ENCODE assay signal across 18 cellular contexts in the genomic region with DNA sequence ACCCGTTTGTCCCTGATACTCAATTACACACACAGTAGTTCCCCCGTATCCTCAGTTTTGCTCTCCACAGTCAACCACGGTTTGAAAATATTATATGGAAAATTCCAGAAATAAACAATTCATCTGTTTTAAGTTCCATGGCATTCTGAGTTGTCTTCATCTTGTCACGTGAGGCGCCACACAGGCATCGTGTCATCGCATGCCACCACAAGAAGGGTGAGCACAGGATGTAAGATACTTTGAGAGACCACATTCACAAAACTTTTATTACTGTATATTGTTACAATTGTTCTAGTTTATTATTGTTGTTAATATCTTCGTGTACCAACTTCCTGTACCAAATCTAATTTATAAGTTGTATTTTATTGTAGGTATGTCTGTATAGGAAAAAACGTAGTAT. TPM values are rescaled to one million over a fixed set of nuclear protein-coding genes. Genes with fewer than 3 reads are reported as not detected.
DNase-seq lines count a peak whose midpoint lies in the region; ATAC-seq and TF ChIP-seq lines count a peak whose summit lies in the region.
"Had no signal": no experiment of that assay in that cellular context is flagged by ENCODE, and none has a peak within 500 bp of the region (broad histone marks: within the 10 kb centered on the region; RNA-seq: fewer than 3 reads in every experiment).

No MANE protein-coding gene starts in this region.

- H3K27me3 Mint-ChIP-seq in activated CD8-positive, alpha-beta memory T cell treated with anti-CD3 and anti-CD28 coated beads, Interleukin-2, amount 10 ng/mL, durations not matched to agents 7 days and 5 days: no peaks in the 10 kb centered on the region
- H3K27me3 Mint-ChIP-seq in stimulated activated naive CD8-positive, alpha-beta T cell treated with anti-CD3 and anti-CD28 coated beads, Interleukin-15, Interleukin-2, amounts not matched to agents 100 ng/mL and 50 ng/mL, for 24 hours: no peaks in the 10 kb centered on the region
- no peaks in the 10 kb centered on the region for H3K27me3 Mint-ChIP-seq in chondrocyte (ENCODE audit: low read depth)
- no peaks in the 10 kb centered on the region for H3K27me3 Mint-ChIP-seq in progenitor cell of endocrine pancreas
- H3K27me3 Mint-ChIP-seq in immature natural killer cell (ENCODE audit: low read depth in 3 of 3): no peaks in the 10 kb centered on the region
- H3K27me3 Mint-ChIP-seq: IgD-negative memory B cell had no signal

- CTCF ChIA-PET in activated CD8-positive, alpha-beta memory T cell treated with anti-CD3 and anti-CD28 coated beads, Interleukin-2, amount 10 ng/mL, durations not matched to agents 7 days and 5 days (lab: Charles Lee): no interaction called here

- DNase-seq in activated CD8-positive, alpha-beta memory T cell treated with anti-CD3 and anti-CD28 coated beads, Interleukin-2, amount 10 ng/mL, durations not matched to agents 7 days and 5 days: no peak
- no peak for DNase-seq in activated CD8-positive, alpha-beta memory T cell treated with anti-CD3 and anti-CD28 coated beads, Interleukin-2, amount 50 U/mL, for 48 hours
- DNase-seq in stimulated activated naive CD8-positive, alpha-beta T cell treated with anti-CD3 and anti-CD28 coated beads, Interleukin-15, Interleukin-2, amounts not matched to agents 100 U/mL and 50 U/mL, for 24 hours: no peak
- DNase-seq in chondrocyte (ENCODE audit: low spot score) (no peak), progenitor cell of endocrine pancreas (ENCODE audit: low spot score, unreplicated experiment) (no peak), immature natural killer cell (no peak)
- DNase-seq: DMS79 treated with DMSO at 0.1 percent for 48 hours, Kasumi-1, MM.1S, NCI-H1092 treated with DMSO at 0.1 percent for 48 hours, NCI-H1694, NCI-H2107, NCI-H226, NCI-H526 treated with DMSO at 0.1 percent for 48 hours had no signal

- no peak overlapping the region for H3K4me3 Mint-ChIP-seq in activated CD8-positive, alpha-beta memory T cell treated with anti-CD3 and anti-CD28 coated beads, Interleukin-2, amount 10 ng/mL, durations not matched to agents 7 days and 5 days
- H3K4me3 Mint-ChIP-seq in stimulated activated naive CD8-positive, alpha-beta T cell treated with anti-CD3 and anti-CD28 coated beads, Interleukin-15, Interleukin-2, amounts not matched to agents 100 ng/mL and 50 ng/mL, for 24 hours: peak overlapping the region; percentile 5
- H3K4me3 Mint-ChIP-seq in chondrocyte (ENCODE audit: unreplicated experiment) (no peak overlapping the region), progenitor cell of endocrine pancreas (ENCODE audit: low read depth) (no peak overlapping the region), immature natural killer cell (no peak overlapping the region)
- H3K4me3 Mint-ChIP-seq: IgD-negative memory B cell had no signal

- TF ChIP-seq CTCF in chondrocyte (IDR thresholded peaks at IDR 0.05) (no peak), progenitor cell of endocrine pancreas (IDR thresholded peaks at IDR 0.05; ENCODE audit: unreplicated experiment) (no peak)

- no peak for ATAC-seq in activated CD8-positive, alpha-beta memory T cell treated with anti-CD3 and anti-CD28 coated beads, Interleukin-2, amount 10 ng/mL, durations not matched to agents 7 days and 5 days
- no peak for ATAC-seq in stimulated activated naive CD8-positive, alpha-beta T cell treated with anti-CD3 and anti-CD28 coated beads, Interleukin-15, Interleukin-2, amounts not matched to agents 100 U/mL and 50 U/mL, for 24 hours
- ATAC-seq in GM21447 (IDR thresholded peaks at IDR 0.05; ENCODE audit: unreplicated experiment): no peak
- ATAC-seq: HCT116 had no signal

- peaks cover 56% of the 10 kb centered on the region for H3K36me3 Mint-ChIP-seq in activated CD8-positive, alpha-beta memory T cell treated with anti-CD3 and anti-CD28 coated beads, Interleukin-2, amount 10 ng/mL, durations not matched to agents 7 days and 5 days
- H3K36me3 Mint-ChIP-seq in stimulated activated naive CD8-positive, alpha-beta T cell treated with anti-CD3 and anti-CD28 coated beads, Interleukin-15, Interleukin-2, amounts not matched to agents 100 ng/mL and 50 ng/mL, for 24 hours (ENCODE audit: low read depth): peaks cover 62% of the 10 kb centered on the region
- H3K36me3 Mint-ChIP-seq in chondrocyte (ENCODE audit: low read depth) (peaks cover 7% of the 10 kb centered on the region), progenitor cell of endocrine pancreas (ENCODE audit: insufficient read depth) (peaks cover 21% of the 10 kb centered on the region), immature natural killer cell (peaks cover 5 to 18% (median 9%) of the 10 kb centered on the region in 3 donors)

- H3K4me1 Mint-ChIP-seq in activated CD8-positive, alpha-beta memory T cell treated with anti-CD3 and anti-CD28 coated beads, Interleukin-2, amount 10 ng/mL, durations not matched to agents 7 days and 5 days: peaks cover 28% of the 10 kb centered on the region
- H3K4me1 Mint-ChIP-seq in stimulated activated naive CD8-positive, alpha-beta T cell treated with anti-CD3 and anti-CD28 coated beads, Interleukin-15, Interleukin-2, amounts not matched to agents 100 ng/mL and 50 ng/mL, for 24 hours (ENCODE audit: low read depth): peaks cover 39% of the 10 kb centered on the region
- peaks cover 16% of the 10 kb centered on the region for H3K4me1 Mint-ChIP-seq in chondrocyte (ENCODE audit: low read depth)
- peaks cover 2% of the 10 kb centered on the region for H3K4me1 Mint-ChIP-seq in progenitor cell of endocrine pancreas (ENCODE audit: low read depth)
- peaks cover 18 to 47% of the 10 kb centered on the region in 2 donors for H3K4me1 Mint-ChIP-seq in immature natural killer cell

- peak overlapping the region; percentile 34 for H3K27ac Mint-ChIP-seq in activated CD8-positive, alpha-beta memory T cell treated with anti-CD3 and anti-CD28 coated beads, Interleukin-2, amount 10 ng/mL, durations not matched to agents 7 days and 5 days
- H3K27ac Mint-ChIP-seq in stimulated activated naive CD8-positive, alpha-beta T cell treated with anti-CD3 and anti-CD28 coated beads, Interleukin-15, Interleukin-2, amounts not matched to agents 100 ng/mL and 50 ng/mL, for 24 hours: peak overlapping the region; percentile 50
- peak overlapping the region; percentile 62 for H3K27ac Mint-ChIP-seq in chondrocyte (ENCODE audit: unreplicated experiment)
- no peak overlapping the region for H3K27ac Mint-ChIP-seq in progenitor cell of endocrine pancreas
- no peak overlapping the region for H3K27ac Mint-ChIP-seq in immature natural killer cell
- H3K27ac Mint-ChIP-seq: IgD-negative memory B cell had no signal

- peaks cover 2% of the 10 kb centered on the region for H3K9me3 Mint-ChIP-seq in activated CD8-positive, alpha-beta memory T cell treated with anti-CD3 and anti-CD28 coated beads, Interleukin-2, amount 10 ng/mL, durations not matched to agents 7 days and 5 days (ENCODE audit: low read depth)
- no peaks in the 10 kb centered on the region for H3K9me3 Mint-ChIP-seq in stimulated activated naive CD8-positive, alpha-beta T cell treated with anti-CD3 and anti-CD28 coated beads, Interleukin-15, Interleukin-2, amounts not matched to agents 100 ng/mL and 50 ng/mL, for 24 hours
- peaks cover 4% of the 10 kb centered on the region for H3K9me3 Mint-ChIP-seq in chondrocyte (ENCODE audit: low read depth)
- H3K9me3 Mint-ChIP-seq in progenitor cell of endocrine pancreas (ENCODE audit: low read depth): peaks cover 4% of the 10 kb centered on the region
- H3K9me3 Mint-ChIP-seq in immature natural killer cell: peaks cover 0 to 2% (median 0%) of the 10 kb centered on the region in 6 donors

RNA-seq across cellular contexts. Expression of a gene that starts 17.7 kb away (rescaled TPM):
- total RNA-seq in activated CD8-positive, alpha-beta memory T cell treated with anti-CD3 and anti-CD28 coated beads, Interleukin-2, amount 10 ng/mL, durations not matched to agents 7 days and 5 days: 10 to 100 TPM; 23.2 to 27.1 TPM
- 15.2 to 17.8 TPM (median 15.3 TPM) in 3 replicates for total RNA-seq in chondrocyte
- total RNA-seq in progenitor cell of endocrine pancreas: 31.8 and 33.4 TPM in 2 replicates
- 1 to 10 TPM; 3.6 to 7.2 (median 5.2) TPM for polyA plus RNA-seq in immature natural killer cell

Comparison
In these comparisons a context has a peak if more than half of its experiments do, and no peak if none do; other contexts are left out.
1. H3K27ac Mint-ChIP-seq: peak in activated CD8-positive, alpha-beta memory T cell treated with anti-CD3 and anti-CD28 coated beads, Interleukin-2, amount 10 ng/mL, durations not matched to agents 7 days and 5 days (single experiment), stimulated activated naive CD8-positive, alpha-beta T cell treated with anti-CD3 and anti-CD28 coated beads, Interleukin-15, Interleukin-2, amounts not matched to agents 100 ng/mL and 50 ng/mL, for 24 hours (single experiment) and chondrocyte (single experiment); none in progenitor cell of endocrine pancreas (single experiment) and immature natural killer cell (0 of 6).